ENCODE assay signal across 17 cellular contexts in the genomic region with DNA sequence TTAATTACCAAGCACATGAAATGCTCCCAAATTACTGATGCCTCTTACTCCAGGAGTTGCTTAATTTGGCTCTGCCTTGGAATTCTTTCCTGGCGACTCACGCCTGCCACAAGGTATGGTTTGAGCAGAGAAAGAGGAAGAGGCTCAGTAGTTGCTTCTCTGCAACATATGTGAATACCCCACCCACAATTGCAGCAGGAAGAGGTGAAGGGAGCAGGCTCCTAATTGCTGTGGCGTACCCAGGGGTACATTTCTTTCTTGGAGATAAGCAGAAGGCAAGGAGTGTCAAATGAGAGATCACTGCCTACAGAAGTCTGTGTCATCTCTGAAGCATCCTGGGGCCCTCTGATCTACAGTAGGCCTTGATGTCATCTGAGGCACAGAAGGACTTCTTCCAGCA. TPM values are rescaled to one million over a fixed set of nuclear protein-coding genes. Genes with fewer than 3 reads are reported as not detected.
DNase-seq lines count a peak whose midpoint lies in the region; ATAC-seq and TF ChIP-seq lines count a peak whose summit lies in the region.
"Had no signal": no experiment of that assay in that cellular context is flagged by ENCODE, and none has a peak within 500 bp of the region (broad histone marks: within the 10 kb centered on the region; RNA-seq: fewer than 3 reads in every experiment).

No MANE protein-coding gene starts in this region.

- H3K4me2 ChIP-seq in PC-3 (ENCODE audit: low read length): peak overlapping the region; percentile 30
- H3K4me2 ChIP-seq: BLaER1 had no signal

- no peak overlapping the region for H3K4me3 Mint-ChIP-seq in endodermal cell
- H3K4me3 Mint-ChIP-seq in chondrocyte (ENCODE audit: unreplicated experiment): no peak overlapping the region
- H3K4me3 Mint-ChIP-seq: activated naive CD8-positive, alpha-beta T cell treated with anti-CD3 and anti-CD28 coated beads for 36 hours had no signal

- H4K20me1 ChIP-seq in PC-3 (ENCODE audit: low read length): no peaks in the 10 kb centered on the region
- H4K20me1 ChIP-seq: BLaER1 had no signal

- WGBS in endodermal cell (ENCODE audit: insufficient coverage in 1 of 2, insufficient read length in 1 of 2), 2 experiments: 81 to 100% methylated on average over 1 to 3 of the region's 3 CpGs
- WGBS in gastroesophageal sphincter (ENCODE audit: low coverage in 1 of 2), 2 donors: 90 to 92% methylated on average over 2 to 3 of the region's 3 CpGs

- DNase-seq in EL (peak; percentile 83), PC-3 (peak; percentile 87), endodermal cell (peak; percentile 76), omental fat pad (ENCODE audit: low spot score) (no peak), chondrocyte (ENCODE audit: low spot score) (no peak), NCI-H526 treated with DMSO at 0.1 percent for 48 hours (lab: John Stamatoyannopoulos, UW) (no peak)
- DNase-seq in activated naive CD4-positive, alpha-beta T cell treated with anti-CD3 and anti-CD28 coated beads, Interleukin-2, amount 50 U/mL, for 72 hours (ENCODE audit: low spot score in 2 of 2): no peak
- DNase-seq: activated naive CD8-positive, alpha-beta T cell treated with anti-CD3 and anti-CD28 coated beads for 36 hours; MM.1S; stimulated activated CD4-positive, alpha-beta T cell treated with anti-CD3 and anti-CD28 coated beads, Interleukin-1b, Interleukin-23, amount 100 ng/mL, for 48 hours; upper lobe of left lung had no signal

- no peaks in the 10 kb centered on the region for H3K36me3 Mint-ChIP-seq in endodermal cell (ENCODE audit: low read depth)
- H3K36me3 Mint-ChIP-seq in activated naive CD4-positive, alpha-beta T cell treated with anti-CD3 and anti-CD28 coated beads, Interleukin-2, amount 50 U/mL, for 72 hours: no peaks in the 10 kb centered on the region
- peaks cover 4% of the 10 kb centered on the region for H3K36me3 Mint-ChIP-seq in chondrocyte (ENCODE audit: low read depth)
- H3K36me3 Mint-ChIP-seq: activated naive CD8-positive, alpha-beta T cell treated with anti-CD3 and anti-CD28 coated beads for 36 hours had no signal

- H3K27ac Mint-ChIP-seq in endodermal cell (no peak overlapping the region), chondrocyte (ENCODE audit: unreplicated experiment) (no peak overlapping the region)
- H3K27ac Mint-ChIP-seq in activated naive CD4-positive, alpha-beta T cell treated with anti-CD3 and anti-CD28 coated beads, Interleukin-2, amount 50 U/mL, for 72 hours: no peak overlapping the region
- H3K27ac Mint-ChIP-seq: activated naive CD8-positive, alpha-beta T cell treated with anti-CD3 and anti-CD28 coated beads for 36 hours had no signal

- ATAC-seq in PC-3 (peak; percentile 27), omental fat pad (ENCODE audit: low FRiP score) (peak; percentile 39), gastroesophageal sphincter (no peak)
- no peak for ATAC-seq in activated naive CD4-positive, alpha-beta T cell treated with anti-CD3 and anti-CD28 coated beads, Interleukin-2, amount 50 U/mL, for 72 hours

- H3K4me1 Mint-ChIP-seq in endodermal cell: peaks cover 2% of the 10 kb centered on the region
- peaks cover 28% of the 10 kb centered on the region for H3K4me1 Mint-ChIP-seq in chondrocyte (ENCODE audit: low read depth)
- H3K4me1 Mint-ChIP-seq: activated naive CD8-positive, alpha-beta T cell treated with anti-CD3 and anti-CD28 coated beads for 36 hours had no signal

- no peaks in the 10 kb centered on the region for H3K9me3 ChIP-seq in PC-3 (ENCODE audit: low read length)
- no peaks in the 10 kb centered on the region for H3K9me3 ChIP-seq in endodermal cell (ENCODE audit: control insufficient read depth, low read length)
- no peaks in the 10 kb centered on the region for H3K9me3 ChIP-seq in gastroesophageal sphincter
- H3K9me3 ChIP-seq: BLaER1, esophagus muscularis mucosa, prostate gland, upper lobe of left lung had no signal

- H3F3A ChIP-seq in PC-3 (ENCODE audit: low read length, unreplicated experiment): no peaks in the 10 kb centered on the region

- H3K27ac ChIP-seq in PC-3 (ENCODE audit: low read length) (peak overlapping the region; percentile 43), endodermal cell (ENCODE audit: low read depth, low read length) (no peak overlapping the region), gastroesophageal sphincter (no peak overlapping the region)
- H3K27ac ChIP-seq: BLaER1, coronary artery, esophagus muscularis mucosa, HL-60, prostate gland, upper lobe of left lung had no signal

- H3K27me3 Mint-ChIP-seq in endodermal cell (ENCODE audit: insufficient read depth) (no peaks in the 10 kb centered on the region), chondrocyte (ENCODE audit: low read depth) (no peaks in the 10 kb centered on the region)
- H3K27me3 Mint-ChIP-seq: activated naive CD8-positive, alpha-beta T cell treated with anti-CD3 and anti-CD28 coated beads for 36 hours had no signal

- no peaks in the 10 kb centered on the region for H3K79me2 ChIP-seq in PC-3 (ENCODE audit: low read length)

- TF ChIP-seq CTCF in PC-3 (conservative IDR thresholded peaks at IDR 0.05; ENCODE audit: low read depth, low read length) (no peak), endodermal cell (conservative IDR thresholded peaks at IDR 0.05) (no peak), omental fat pad (IDR thresholded peaks at IDR 0.05) (no peak), chondrocyte (IDR thresholded peaks at IDR 0.05) (no peak), gastroesophageal sphincter (IDR thresholded peaks at IDR 0.05) (no peak)

- H3K4me3 ChIP-seq in PC-3 (ENCODE audit: low read length) (no peak overlapping the region), endodermal cell (ENCODE audit: low read length) (no peak overlapping the region), gastroesophageal sphincter (no peak overlapping the region)
- H3K4me3 ChIP-seq: BLaER1, coronary artery, esophagus muscularis mucosa, prostate gland, upper lobe of left lung had no signal

- peaks cover 62% of the 10 kb centered on the region for H3K4me1 ChIP-seq in PC-3 (ENCODE audit: insufficient read depth, low read length)
- no peaks in the 10 kb centered on the region for H3K4me1 ChIP-seq in endodermal cell (ENCODE audit: control insufficient read depth, insufficient read depth, low read length)
- peaks cover 0 to 14% (median 4%) of the 10 kb centered on the region in 3 donors for H3K4me1 ChIP-seq in gastroesophageal sphincter
- H3K4me1 ChIP-seq: BLaER1 had no signal

- intact Hi-C loops in PC-3 (cut with micrococcal nuclease): loop anchor here (10.0 kb wide), 1 partner anchor 299 kb away; no protein-coding TSS in a partner anchor

- POLR2A ChIA-PET in PC-3 (lab: Charles Lee; ENCODE audit: unreplicated experiment): no interaction called here

- no peak overlapping the region for H2AFZ ChIP-seq in PC-3 (ENCODE audit: low read length)

- H3K27me3 ChIP-seq in PC-3 (ENCODE audit: low read length) (no peaks in the 10 kb centered on the region), endodermal cell (ENCODE audit: control insufficient read depth, insufficient read depth, low read length, poor library complexity, severe bottlenecking) (no peaks in the 10 kb centered on the region), gastroesophageal sphincter (peaks cover 12% of the 10 kb centered on the region)
- H3K27me3 ChIP-seq: BLaER1, upper lobe of left lung had no signal

- CTCF ChIA-PET in PC-3 (lab: Charles Lee): no interaction called here

- H3K9me3 Mint-ChIP-seq in endodermal cell (no peaks in the 10 kb centered on the region), chondrocyte (ENCODE audit: low read depth) (peaks cover 6% of the 10 kb centered on the region)
- no peaks in the 10 kb centered on the region for H3K9me3 Mint-ChIP-seq in activated naive CD4-positive, alpha-beta T cell treated with anti-CD3 and anti-CD28 coated beads, Interleukin-2, amount 50 U/mL, for 72 hours
- H3K9me3 Mint-ChIP-seq: activated naive CD8-positive, alpha-beta T cell treated with anti-CD3 and anti-CD28 coated beads for 36 hours had no signal

- H3K9ac ChIP-seq in PC-3 (ENCODE audit: low read length) (peak overlapping the region; percentile 9; the same call in 1 of the 2 replicates), endodermal cell (ENCODE audit: extremely low read depth, low read length, poor library complexity, severe bottlenecking) (no peak overlapping the region)
- H3K9ac ChIP-seq: BLaER1 had no signal

- TF ChIP-seq POLR2A in gastroesophageal sphincter (IDR thresholded peaks at IDR 0.05): no peak

- no peaks in the 10 kb centered on the region for H3K9me2 ChIP-seq in PC-3 (replicated peaks; ENCODE audit: low read length)

- BruUV-seq in PC-3 (replicated peaks; lab: Mats Ljungman, UMichigan): no TSS peak

- H3K36me3 ChIP-seq in PC-3 (ENCODE audit: low read depth, low read length): no peaks in the 10 kb centered on the region
- no peaks in the 10 kb centered on the region for H3K36me3 ChIP-seq in endodermal cell (ENCODE audit: control insufficient read depth, insufficient read depth, low read length)
- no peaks in the 10 kb centered on the region for H3K36me3 ChIP-seq in gastroesophageal sphincter
- H3K36me3 ChIP-seq: BLaER1, esophagus muscularis mucosa, prostate gland, upper lobe of left lung had no signal

- no peak for TF ChIP-seq EP300 in gastroesophageal sphincter (IDR thresholded peaks at IDR 0.05)

RNA-seq across cellular contexts. Expression of a gene that starts 10.6 kb away (rescaled TPM):
- total RNA-seq in PC-3 (2014; rRNA removed) (20.8 and 23.3 TPM in 2 replicates), endodermal cell (not detected), omental fat pad (1,000 to 10,000 TPM in 3 of 4 donors, 100 to 1,000 TPM in 1; 712 to 1,460 (median 1,382) TPM), chondrocyte (354 to 375 TPM (median 370 TPM) in 3 replicates), gastroesophageal sphincter (100 to 1,000 TPM in 3 of 4 donors, 10 to 100 TPM in 1; 39.4 to 409 (median 243) TPM)
- 4.1 TPM for polyA plus RNA-seq in endodermal cell (2013, experiment 1 of 2)
- 4.0 TPM for polyA plus RNA-seq in endodermal cell (2013, experiment 2 of 2)
- total RNA-seq in activated naive CD4-positive, alpha-beta T cell treated with anti-CD3 and anti-CD28 coated beads, Interleukin-2, amount 50 U/mL, for 72 hours: not detected
- total RNA-seq: activated naive CD8-positive, alpha-beta T cell treated with anti-CD3 and anti-CD28 coated beads for 36 hours had no signal

Comparison
In these comparisons a context has a peak if more than half of its experiments do, and no peak if none do; other contexts are left out.
1. DNase-seq: peak in EL (single experiment), PC-3 (single experiment) and endodermal cell (single experiment); none in omental fat pad (single experiment), activated naive CD4-positive, alpha-beta T cell treated with anti-CD3 and anti-CD28 coated beads, Interleukin-2, amount 50 U/mL, for 72 hours (0 of 2), chondrocyte (single experiment) and NCI-H526 treated with DMSO at 0.1 percent for 48 hours (single experiment).
2. ATAC-seq: peak in PC-3 (single experiment) and omental fat pad (single experiment); none in activated naive CD4-positive, alpha-beta T cell treated with anti-CD3 and anti-CD28 coated beads, Interleukin-2, amount 50 U/mL, for 72 hours (0 of 2) and gastroesophageal sphincter (single experiment).
3. RNA of a gene that starts 10.6 kb away (total RNA-seq): 712 to 1,460 TPM in omental fat pad, 354 to 375 TPM in chondrocyte, 39.4 to 409 TPM in gastroesophageal sphincter and 20.8 to 23.3 TPM in PC-3; not detected in endodermal cell and not detected in activated naive CD4-positive, alpha-beta T cell treated with anti-CD3 and anti-CD28 coated beads, Interleukin-2, amount 50 U/mL, for 72 hours; every median in the first group is over 10 times any median in the second.